Comparison of ENCODE assay signal across 1 cellular context in the genomic region with DNA sequence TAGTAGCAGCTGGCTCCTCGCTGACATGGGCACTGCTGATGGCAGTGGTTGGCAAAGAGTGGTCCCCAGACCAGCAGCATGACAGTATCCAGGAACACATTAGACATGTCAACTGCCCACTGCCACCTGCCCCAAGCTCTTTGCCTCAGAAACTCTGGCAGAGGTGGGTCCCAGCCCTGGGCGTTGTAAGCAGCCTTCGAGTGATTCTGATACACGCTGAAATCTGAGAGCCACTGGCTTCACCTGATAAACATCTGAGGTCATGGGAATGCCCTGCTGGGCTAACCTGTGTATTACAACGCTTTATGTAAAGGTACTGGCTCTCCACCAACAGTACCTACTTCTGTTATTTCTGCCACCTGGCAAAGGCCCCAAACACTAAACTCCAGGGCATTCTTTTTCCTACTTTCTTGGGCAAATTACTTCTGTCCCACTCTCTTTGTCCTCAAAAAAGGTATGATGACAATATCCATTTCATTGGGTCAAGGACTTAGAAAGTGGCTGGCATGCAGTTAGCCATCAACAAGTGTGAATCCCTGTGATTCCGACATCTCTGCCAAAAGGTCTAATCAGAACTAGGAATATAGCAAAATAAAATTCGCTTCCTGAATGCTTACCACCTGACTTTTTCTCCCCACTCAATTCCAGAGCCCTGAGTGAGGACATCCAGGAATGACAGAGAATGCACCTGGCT.
TF ChIP-seq lines count a peak whose summit lies in the region.

No MANE protein-coding gene starts in this region.

TF ChIP-seq in H1, 55 proteins besides CTCF, POLR2A, EP300 and RAD21:
- TF ChIP-seq JUND (IDR thresholded peaks at IDR 0.05; ENCODE audit: low read length) (peak; percentile 63), EGR1 (IDR thresholded peaks at IDR 0.05; ENCODE audit: borderline replicate concordance, low read depth, low read length) (no peak), HDAC2 (IDR thresholded peaks at IDR 0.05; ENCODE audit: borderline replicate concordance in 1 of 2, low read depth in 2 of 2, low read length in 2 of 2) (no peak), CEBPB (IDR thresholded peaks at IDR 0.05; ENCODE audit: low read depth, low read length) (no peak), JUN (IDR thresholded peaks at IDR 0.05; ENCODE audit: low read depth, low read length) (0 out of 2 replicates have a peak, but pooled peaks have one; percentile 9), RFX5 (IDR thresholded peaks at IDR 0.05; ENCODE audit: borderline replicate concordance, low read depth, low read length) (no peak), KDM1A (IDR thresholded peaks at IDR 0.05; ENCODE audit: borderline replicate concordance, low read length) (no peak), ZNF274 (IDR thresholded peaks at IDR 0.05; ENCODE audit: borderline replicate concordance, extremely low read depth, low read length) (no peak), PHF8 (conservative IDR thresholded peaks at IDR 0.05; ENCODE audit: low read depth, low read length) (no peak), NRF1 (IDR thresholded peaks at IDR 0.05; ENCODE audit: low read depth, low read length) (no peak), SP4 (IDR thresholded peaks at IDR 0.05; ENCODE audit: low read length) (no peak), YY1 (IDR thresholded peaks at IDR 0.05; ENCODE audit: low read depth, low read length) (no peak), POLR2AphosphoS5 (IDR thresholded peaks at IDR 0.05; ENCODE audit: low read depth, low read length) (no peak)
- TF ChIP-seq, protein P1, sequence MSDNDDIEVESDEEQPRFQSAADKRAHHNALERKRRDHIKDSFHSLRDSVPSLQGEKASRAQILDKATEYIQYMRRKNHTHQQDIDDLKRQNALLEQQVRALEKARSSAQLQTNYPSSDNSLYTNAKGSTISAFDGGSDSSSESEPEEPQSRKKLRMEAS (IDR thresholded peaks at IDR 0.05), result peak; percentile 29; the same call in 1 of the 2 replicates
- TF ChIP-seq, protein P2, sequence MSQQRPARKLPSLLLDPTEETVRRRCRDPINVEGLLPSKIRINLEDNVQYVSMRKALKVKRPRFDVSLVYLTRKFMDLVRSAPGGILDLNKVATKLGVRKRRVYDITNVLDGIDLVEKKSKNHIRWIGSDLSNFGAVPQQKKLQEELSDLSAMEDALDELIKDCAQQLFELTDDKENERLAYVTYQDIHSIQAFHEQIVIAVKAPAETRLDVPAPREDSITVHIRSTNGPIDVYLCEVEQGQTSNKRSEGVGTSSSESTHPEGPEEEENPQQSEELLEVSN (IDR thresholded peaks at IDR 0.05), result no peak
- TF ChIP-seq, protein P3, sequence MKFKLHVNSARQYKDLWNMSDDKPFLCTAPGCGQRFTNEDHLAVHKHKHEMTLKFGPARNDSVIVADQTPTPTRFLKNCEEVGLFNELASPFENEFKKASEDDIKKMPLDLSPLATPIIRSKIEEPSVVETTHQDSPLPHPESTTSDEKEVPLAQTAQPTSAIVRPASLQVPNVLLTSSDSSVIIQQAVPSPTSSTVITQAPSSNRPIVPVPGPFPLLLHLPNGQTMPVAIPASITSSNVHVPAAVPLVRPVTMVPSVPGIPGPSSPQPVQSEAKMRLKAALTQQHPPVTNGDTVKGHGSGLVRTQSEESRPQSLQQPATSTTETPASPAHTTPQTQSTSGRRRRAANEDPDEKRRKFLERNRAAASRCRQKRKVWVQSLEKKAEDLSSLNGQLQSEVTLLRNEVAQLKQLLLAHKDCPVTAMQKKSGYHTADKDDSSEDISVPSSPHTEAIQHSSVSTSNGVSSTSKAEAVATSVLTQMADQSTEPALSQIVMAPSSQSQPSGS (IDR thresholded peaks at IDR 0.05; ENCODE audit: low read length), result 0 out of 2 replicates have a peak, but pooled peaks have one; percentile 60
TF ChIP-seq in H1: peak in this region for 4.
